Comparison of ENCODE assay signal across 26 cellular contexts in the genomic region with DNA sequence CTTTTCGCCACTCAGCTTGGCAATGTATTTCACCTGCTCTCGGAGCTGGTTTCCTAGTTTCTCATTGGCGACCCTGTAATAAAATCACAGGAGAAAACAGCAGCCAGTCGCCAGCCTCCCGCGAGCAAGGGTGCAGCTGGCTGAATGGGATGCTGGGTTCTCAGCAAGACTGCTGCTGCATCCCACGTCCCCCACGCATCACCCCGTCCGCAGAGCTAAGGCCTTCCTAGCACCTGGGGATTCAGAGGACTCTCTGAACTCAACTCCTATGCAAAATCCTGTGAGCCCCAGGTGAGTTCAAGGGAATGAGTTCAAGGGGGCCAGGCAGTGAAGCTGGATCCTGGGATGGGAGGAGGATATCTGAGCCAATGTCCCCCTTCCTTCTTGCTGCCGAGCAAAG. TPM values are rescaled to one million over a fixed set of nuclear protein-coding genes. Genes with fewer than 3 reads are reported as not detected.
DNase-seq lines count a peak whose midpoint lies in the region; ATAC-seq and TF ChIP-seq lines count a peak whose summit lies in the region.
"Had no signal": no experiment of that assay in that cellular context is flagged by ENCODE, and none has a peak within 500 bp of the region (broad histone marks: within the 10 kb centered on the region; RNA-seq: fewer than 3 reads in every experiment).

No MANE protein-coding gene starts in this region.

- DNase-seq in activated CD8-positive, alpha-beta T cell treated with anti-CD3 and anti-CD28 coated beads, Interleukin-2, amount 10 ng/mL, durations not matched to agents 7 days and 5 days: peak; percentile 9
- DNase-seq in activated CD8-positive, alpha-beta T cell treated with anti-CD3 and anti-CD28 coated beads for 36 hours: no peak
- DNase-seq in 8988T: peak; percentile 10
- peak; percentile 72 for DNase-seq in mesenteric fat pad (ENCODE audit: low spot score)
- peak; percentile 47 for DNase-seq in type B pancreatic cell (ENCODE audit: extremely low spot score, unreplicated experiment)
- DNase-seq in effector CD8-positive, alpha-beta T cell (lab: John Stamatoyannopoulos, UW): no peak
- no peak for DNase-seq in sigmoid colon
- DNase-seq in endothelial cell (ENCODE audit: low spot score): no peak
- DNase-seq: ACHN; AML-193; BE2C; CD4-positive, alpha-beta T cell; CD8-positive, alpha-beta memory T cell; DMS 273 treated with DMSO at 0.1 percent for 48 hours; DMS79; EL; GDM1; H9 had no signal

- POLR2A ChIA-PET in activated CD8-positive, alpha-beta T cell treated with anti-CD3 and anti-CD28 coated beads, Interleukin-2, amount 10 ng/mL, durations not matched to agents 7 days and 5 days (lab: Charles Lee): no interaction called here
- POLR2A ChIA-PET in activated CD8-positive, alpha-beta T cell treated with anti-CD3 and anti-CD28 coated beads for 36 hours (lab: Charles Lee): no interaction called here

- no peak overlapping the region for H3K27ac Mint-ChIP-seq in activated CD8-positive, alpha-beta T cell treated with anti-CD3 and anti-CD28 coated beads, Interleukin-2, amount 10 ng/mL, durations not matched to agents 7 days and 5 days
- H3K27ac Mint-ChIP-seq in activated CD8-positive, alpha-beta T cell treated with anti-CD3 and anti-CD28 coated beads for 36 hours: no peak overlapping the region
- H3K27ac Mint-ChIP-seq in type B pancreatic cell (no peak overlapping the region), endothelial cell (ENCODE audit: unreplicated experiment) (no peak overlapping the region)
- H3K27ac Mint-ChIP-seq: CD4-positive, alpha-beta T cell; GM23338; H9 had no signal

- H3K4me3 ChIP-seq in sigmoid colon: no peak overlapping the region
- H3K4me3 ChIP-seq: A549; BLaER1 treated with 17β-estradiol and CSF1 and Interleukin-3, amounts not matched to agents 10 nM and 100 nM; GM12878; GM23338 had no signal

- intact Hi-C loops in activated CD8-positive, alpha-beta T cell treated with anti-CD3 and anti-CD28 coated beads for 36 hours (cut with micrococcal nuclease): loop anchor here (10.0 kb wide), 1 partner anchor 342 kb away; no protein-coding TSS in a partner anchor
- intact Hi-C loops in sigmoid colon (cut with DNase I): loop anchor here (5.0 to 10.0 kb wide), 3 partner anchors 342 to 1834 kb away; no protein-coding TSS in a partner anchor

- no peaks in the 10 kb centered on the region for H3K36me3 ChIP-seq in sigmoid colon
- H3K36me3 ChIP-seq: BE2C had no signal

- WGBS in sigmoid colon, 2 donors: 86 to 87% methylated on average over 11 of the region's 11 CpGs

- H3K4me1 Mint-ChIP-seq in activated CD8-positive, alpha-beta T cell treated with anti-CD3 and anti-CD28 coated beads, Interleukin-2, amount 10 ng/mL, durations not matched to agents 7 days and 5 days (ENCODE audit: low read depth): peaks cover 24% of the 10 kb centered on the region
- H3K4me1 Mint-ChIP-seq in activated CD8-positive, alpha-beta T cell treated with anti-CD3 and anti-CD28 coated beads for 36 hours (ENCODE audit: low read depth): no peaks in the 10 kb centered on the region
- peaks cover 19% of the 10 kb centered on the region for H3K4me1 Mint-ChIP-seq in type B pancreatic cell (ENCODE audit: unreplicated experiment)
- H3K4me1 Mint-ChIP-seq in endothelial cell (ENCODE audit: unreplicated experiment): peaks cover 17% of the 10 kb centered on the region

- CTCF ChIA-PET in activated CD8-positive, alpha-beta T cell treated with anti-CD3 and anti-CD28 coated beads, Interleukin-2, amount 10 ng/mL, durations not matched to agents 7 days and 5 days (lab: Charles Lee): no interaction called here
- CTCF ChIA-PET in activated CD8-positive, alpha-beta T cell treated with anti-CD3 and anti-CD28 coated beads for 36 hours (lab: Charles Lee): no interaction called here

- no peak for TF ChIP-seq EP300 in sigmoid colon (IDR thresholded peaks at IDR 0.05)

- no peaks in the 10 kb centered on the region for H3K4me1 ChIP-seq in sigmoid colon
- H3K4me1 ChIP-seq: A549 had no signal

- TF ChIP-seq POLR2A in sigmoid colon (IDR thresholded peaks at IDR 0.05): no peak

- H3K9me3 Mint-ChIP-seq in activated CD8-positive, alpha-beta T cell treated with anti-CD3 and anti-CD28 coated beads, Interleukin-2, amount 10 ng/mL, durations not matched to agents 7 days and 5 days (ENCODE audit: insufficient read depth): no peaks in the 10 kb centered on the region
- H3K9me3 Mint-ChIP-seq in activated CD8-positive, alpha-beta T cell treated with anti-CD3 and anti-CD28 coated beads for 36 hours: no peaks in the 10 kb centered on the region
- H3K9me3 Mint-ChIP-seq in type B pancreatic cell (no peaks in the 10 kb centered on the region), endothelial cell (ENCODE audit: unreplicated experiment) (peaks cover 5% of the 10 kb centered on the region)
- H3K9me3 Mint-ChIP-seq: CD4-positive, alpha-beta T cell; CD8-positive, alpha-beta memory T cell; GM23338; H9 had no signal

- ATAC-seq in activated CD8-positive, alpha-beta T cell treated with anti-CD3 and anti-CD28 coated beads, Interleukin-2, amount 10 ng/mL, durations not matched to agents 7 days and 5 days: no peak
- no peak for ATAC-seq in activated CD8-positive, alpha-beta T cell treated with anti-CD3 and anti-CD28 coated beads for 36 hours
- ATAC-seq: A549, GM12878, GM23338, HCT116 had no signal

- no peaks in the 10 kb centered on the region for H3K27me3 Mint-ChIP-seq in activated CD8-positive, alpha-beta T cell treated with anti-CD3 and anti-CD28 coated beads, Interleukin-2, amount 10 ng/mL, durations not matched to agents 7 days and 5 days (ENCODE audit: low read depth)
- no peaks in the 10 kb centered on the region for H3K27me3 Mint-ChIP-seq in activated CD8-positive, alpha-beta T cell treated with anti-CD3 and anti-CD28 coated beads for 36 hours
- H3K27me3 Mint-ChIP-seq in type B pancreatic cell (no peaks in the 10 kb centered on the region), endothelial cell (ENCODE audit: unreplicated experiment) (peaks cover 2% of the 10 kb centered on the region)
- H3K27me3 Mint-ChIP-seq: CD4-positive, alpha-beta T cell; CD8-positive, alpha-beta memory T cell had no signal

- H3K4me3 Mint-ChIP-seq in activated CD8-positive, alpha-beta T cell treated with anti-CD3 and anti-CD28 coated beads, Interleukin-2, amount 10 ng/mL, durations not matched to agents 7 days and 5 days: no peak overlapping the region
- no peak overlapping the region for H3K4me3 Mint-ChIP-seq in activated CD8-positive, alpha-beta T cell treated with anti-CD3 and anti-CD28 coated beads for 36 hours
- no peak overlapping the region for H3K4me3 Mint-ChIP-seq in type B pancreatic cell
- no peak overlapping the region for H3K4me3 Mint-ChIP-seq in endothelial cell (ENCODE audit: unreplicated experiment)
- H3K4me3 Mint-ChIP-seq: CD14-positive monocyte; CD4-positive, alpha-beta T cell; CD8-positive, alpha-beta memory T cell; GM23338; H9 had no signal

- no peak overlapping the region for H3K27ac ChIP-seq in sigmoid colon
- H3K27ac ChIP-seq: 22Rv1; A549; BLaER1 treated with 17β-estradiol and CSF1 and Interleukin-3, amounts not matched to agents 10 nM and 100 nM had no signal

- no peaks in the 10 kb centered on the region for H3K9me3 ChIP-seq in sigmoid colon
- H3K9me3 ChIP-seq: A549; BE2C; BLaER1 treated with 17β-estradiol and CSF1 and Interleukin-3, amounts not matched to agents 10 nM and 100 nM had no signal

- no peaks in the 10 kb centered on the region for H3K27me3 ChIP-seq in sigmoid colon
- H3K27me3 ChIP-seq: BE2C; BLaER1 treated with 17β-estradiol and CSF1 and Interleukin-3, amounts not matched to agents 10 nM and 100 nM had no signal

- no peaks in the 10 kb centered on the region for H3K36me3 Mint-ChIP-seq in activated CD8-positive, alpha-beta T cell treated with anti-CD3 and anti-CD28 coated beads, Interleukin-2, amount 10 ng/mL, durations not matched to agents 7 days and 5 days (ENCODE audit: low read depth)
- H3K36me3 Mint-ChIP-seq in activated CD8-positive, alpha-beta T cell treated with anti-CD3 and anti-CD28 coated beads for 36 hours (ENCODE audit: low read depth): no peaks in the 10 kb centered on the region
- H3K36me3 Mint-ChIP-seq in type B pancreatic cell (no peaks in the 10 kb centered on the region), endothelial cell (ENCODE audit: low read depth, unreplicated experiment) (peaks cover 5% of the 10 kb centered on the region)
- H3K36me3 Mint-ChIP-seq: CD8-positive, alpha-beta memory T cell had no signal

- TF ChIP-seq CTCF in activated CD8-positive, alpha-beta T cell treated with anti-CD3 and anti-CD28 coated beads for 36 hours (IDR thresholded peaks at IDR 0.05): no peak
- TF ChIP-seq CTCF in type B pancreatic cell (conservative IDR thresholded peaks at IDR 0.05) (no peak), sigmoid colon (IDR thresholded peaks at IDR 0.05) (no peak), endothelial cell (IDR thresholded peaks at IDR 0.05; ENCODE audit: unreplicated experiment) (no peak)

RNA-seq across cellular contexts. Expression of gene DHX38, which starts 29.3 kb away (rescaled TPM):
- 10 to 100 TPM; 69.3 to 77.1 TPM for total RNA-seq in activated CD8-positive, alpha-beta T cell treated with anti-CD3 and anti-CD28 coated beads, Interleukin-2, amount 10 ng/mL, durations not matched to agents 7 days and 5 days
- 10 to 100 TPM; 70.4 to 71.8 TPM for total RNA-seq in activated CD8-positive, alpha-beta T cell treated with anti-CD3 and anti-CD28 coated beads for 36 hours
- total RNA-seq in mesenteric fat pad (53.4 TPM), type B pancreatic cell (ENCODE audit: low replicate concordance) (62.7 and 75.6 TPM in 2 replicates), sigmoid colon (10 to 100 TPM; 24.8 to 54.0 (median 36.7) TPM), endothelial cell (ENCODE audit: unreplicated experiment) (84.6 TPM)
- 10 to 100 TPM; 16.2 to 55.4 (median 25.7) TPM for polyA plus RNA-seq in sigmoid colon

RNA-seq across cellular contexts. Expression of gene TXNL4B, which starts 29.5 kb away (rescaled TPM):
- total RNA-seq in activated CD8-positive, alpha-beta T cell treated with anti-CD3 and anti-CD28 coated beads, Interleukin-2, amount 10 ng/mL, durations not matched to agents 7 days and 5 days: 10 to 100 TPM; 14.9 to 16.7 TPM
- 10 to 100 TPM; 20.6 to 21.7 TPM for total RNA-seq in activated CD8-positive, alpha-beta T cell treated with anti-CD3 and anti-CD28 coated beads for 36 hours
- total RNA-seq in mesenteric fat pad: 7.7 TPM
- total RNA-seq in type B pancreatic cell (ENCODE audit: low replicate concordance): 12.2 and 17.8 TPM in 2 replicates
- total RNA-seq in sigmoid colon: 10 to 100 TPM in 1 of 4 donors, 1 to 10 TPM in 3; 7.8 to 11.8 (median 8.1) TPM
- polyA plus RNA-seq in sigmoid colon: 1 to 10 TPM; 6.0 to 8.8 (median 8.8) TPM
- total RNA-seq in endothelial cell (ENCODE audit: unreplicated experiment): 10.9 TPM

RNA-seq across cellular contexts. Expression of gene PMFBP1, which starts 49.0 kb away (rescaled TPM):
- 1 to 10 TPM; 2.9 to 5.2 TPM for total RNA-seq in activated CD8-positive, alpha-beta T cell treated with anti-CD3 and anti-CD28 coated beads, Interleukin-2, amount 10 ng/mL, durations not matched to agents 7 days and 5 days
- 1 to 10 TPM; 1.1 to 1.2 TPM for total RNA-seq in activated CD8-positive, alpha-beta T cell treated with anti-CD3 and anti-CD28 coated beads for 36 hours
- total RNA-seq in mesenteric fat pad: 0.39 TPM
- 2.6 and 3.8 TPM in 2 replicates for total RNA-seq in type B pancreatic cell (ENCODE audit: low replicate concordance)
- under 1 TPM in 2 of 4 donors, not detected in 2; 0.33 to 0.71 TPM for total RNA-seq in sigmoid colon
- 1 to 10 TPM in 1 of 3 donors, under 1 TPM in 1, not detected in 1; 0.92 to 2.5 TPM for polyA plus RNA-seq in sigmoid colon
- 0.38 TPM for total RNA-seq in endothelial cell (ENCODE audit: unreplicated experiment)
- total RNA-seq: H4 had no signal

RNA-seq across cellular contexts. Expression of gene HPR, which starts 59.9 kb away (rescaled TPM):
- not detected for total RNA-seq in activated CD8-positive, alpha-beta T cell treated with anti-CD3 and anti-CD28 coated beads, Interleukin-2, amount 10 ng/mL, durations not matched to agents 7 days and 5 days
- not detected for total RNA-seq in activated CD8-positive, alpha-beta T cell treated with anti-CD3 and anti-CD28 coated beads for 36 hours
- total RNA-seq in mesenteric fat pad: 0.48 TPM
- total RNA-seq in type B pancreatic cell (ENCODE audit: low replicate concordance): not detected in 2 replicates
- total RNA-seq in sigmoid colon: under 1 TPM in 2 of 4 donors, not detected in 2; 0.33 to 0.83 TPM
- under 1 TPM in 1 of 3 donors, not detected in 2; 0.57 TPM for polyA plus RNA-seq in sigmoid colon
- total RNA-seq in endothelial cell (ENCODE audit: unreplicated experiment): 0.97 TPM
- total RNA-seq: CD4-positive, alpha-beta T cell; CD8-positive, alpha-beta memory T cell; GM12878; GM23338; H4; H9 had no signal
- polyA plus RNA-seq: A549; CD14-positive monocyte; CD8-positive, alpha-beta memory T cell; GM23338 had no signal

Comparison
In these comparisons a context has a peak if more than half of its experiments do, and no peak if none do; other contexts are left out.
1. DNase-seq: peak in activated CD8-positive, alpha-beta T cell treated with anti-CD3 and anti-CD28 coated beads, Interleukin-2, amount 10 ng/mL, durations not matched to agents 7 days and 5 days (single experiment), 8988T (single experiment), mesenteric fat pad (single experiment) and type B pancreatic cell (single experiment); none in activated CD8-positive, alpha-beta T cell treated with anti-CD3 and anti-CD28 coated beads for 36 hours (single experiment), effector CD8-positive, alpha-beta T cell (single experiment), sigmoid colon (single experiment) and endothelial cell (single experiment).